ENCODE assay signal across 8 cellular contexts in genomic region chr4:42497142-42497541, GRCh38.
"Had no signal": no experiment of that assay in that cellular context is flagged by ENCODE, and none has a peak within 500 bp of the region (broad histone marks: within the 10 kb centered on the region; RNA-seq: fewer than 3 reads in every experiment).

No MANE protein-coding gene starts in this region.

- H3K36me3 ChIP-seq: HAP-1 had no signal

- DNase-seq: GOT3, H7, HFFc6, KBM-7 had no signal

- FAIRE-seq: HTR-8/SVneo had no signal

- ATAC-seq: HCT116 had no signal

- H3K9me3 ChIP-seq: HAP-1 had no signal

- H3K4me1 ChIP-seq: HAP-1 had no signal

- H3K27ac Mint-ChIP-seq: HFFc6, IgD-negative memory B cell had no signal

- H3K4me3 ChIP-seq: HAP-1 had no signal

- H3K4me3 Mint-ChIP-seq: HFFc6, IgD-negative memory B cell had no signal

- H3K27me3 Mint-ChIP-seq: IgD-negative memory B cell had no signal
